In genomic region chr3:137026701-137027100, GRCh38 we compare ENCODE assay signal across 33 cellular contexts.
DNase-seq lines count a peak whose midpoint lies in the region; ATAC-seq and TF ChIP-seq lines count a peak whose summit lies in the region.
"Had no signal": no experiment of that assay in that cellular context is flagged by ENCODE, and none has a peak within 500 bp of the region (broad histone marks: within the 10 kb centered on the region; RNA-seq: fewer than 3 reads in every experiment).

No MANE protein-coding gene starts in this region.

- H3K9me3 Mint-ChIP-seq in type B pancreatic cell, result no peaks in the 10 kb centered on the region
- H3K9me3 Mint-ChIP-seq: CD4-positive, alpha-beta memory T cell; CD4-positive, alpha-beta T cell; CD8-positive, alpha-beta memory T cell; CD8-positive, alpha-beta T cell had no signal

- no peaks in the 10 kb centered on the region for H3K4me1 ChIP-seq in heart left ventricle
- H3K4me1 ChIP-seq: A549, BE2C, BLaER1, Caco-2 had no signal

- H3K4me1 Mint-ChIP-seq in type B pancreatic cell (ENCODE audit: unreplicated experiment), result no peaks in the 10 kb centered on the region
- H3K4me1 Mint-ChIP-seq: B cell; CD4-positive, alpha-beta memory T cell; CD4-positive, CD25-positive, alpha-beta regulatory T cell; CD8-positive, alpha-beta memory T cell had no signal

- peaks cover 25% of the 10 kb centered on the region for H3K27me3 Mint-ChIP-seq in type B pancreatic cell

- TF ChIP-seq POLR2A in heart left ventricle (IDR thresholded peaks at IDR 0.05), result no peak

- DNase-seq in Right ventricle myocardium inferior (ENCODE audit: missing footprints), result no peak
- no peak for DNase-seq in heart left ventricle
- DNase-seq in type B pancreatic cell (ENCODE audit: extremely low spot score, unreplicated experiment), result no peak
- DNase-seq in germinal center (ENCODE audit: low spot score), result no peak
- DNase-seq in HEK293T (ENCODE audit: extremely low spot score), result no peak
- DNase-seq: 8988T; ACHN; AML-193; BE2C; C1 segment of cervical spinal cord; Caco-2; Calu3; CD4-positive, alpha-beta memory T cell; CD4-positive, alpha-beta T cell; CD4-positive, CD25-positive, alpha-beta regulatory T cell; CD8-positive, alpha-beta memory T cell; CD8-positive, alpha-beta T cell; COR-L47; DMS 273 treated with DMSO at 0.1 percent for 48 hours; DMS153; DMS53; DMS79; DMS79 treated with DMSO at 0.1 percent for 48 hours; DND-41; EL had no signal

- no peaks in the 10 kb centered on the region for H3K36me3 ChIP-seq in heart left ventricle
- H3K36me3 ChIP-seq: BE2C; BLaER1; BLaER1 treated with 17β-estradiol and CSF1 and Interleukin-3, amounts not matched to agents 10 nM and 100 nM had no signal

- no peak overlapping the region for H3K4me3 ChIP-seq in heart left ventricle
- H3K4me3 ChIP-seq: A549; BLaER1; BLaER1 treated with 17β-estradiol and CSF1 and Interleukin-3, amounts not matched to agents 10 nM and 100 nM had no signal

- no peak overlapping the region for H3K4me3 Mint-ChIP-seq in type B pancreatic cell
- H3K4me3 Mint-ChIP-seq: B cell; CD14-positive monocyte; CD4-positive, alpha-beta memory T cell; CD4-positive, alpha-beta T cell; CD4-positive, CD25-positive, alpha-beta regulatory T cell; CD8-positive, alpha-beta memory T cell; CD8-positive, alpha-beta T cell had no signal

- CTCF ChIA-PET in HEK293T (lab: Yijun Ruan, JAX), result no interaction called here

- peak overlapping the region; percentile 42 for H3K27ac Mint-ChIP-seq in type B pancreatic cell
- H3K27ac Mint-ChIP-seq: B cell; CD14-positive monocyte; CD4-positive, alpha-beta memory T cell; CD4-positive, alpha-beta T cell; CD4-positive, CD25-positive, alpha-beta regulatory T cell; CD8-positive, alpha-beta memory T cell; CD8-positive, alpha-beta T cell had no signal

- intact Hi-C loops in Right ventricle myocardium inferior (cut with DNase I) (no loop called here), heart left ventricle (cut with DNase I) (no loop called here)

- WGBS in heart left ventricle, 4 donors, result 77 to 94% (median 91%) methylated on average over 3 of the region's 3 CpGs

- no peaks in the 10 kb centered on the region for H3K36me3 Mint-ChIP-seq in type B pancreatic cell
- H3K36me3 Mint-ChIP-seq: CD14-positive monocyte; CD4-positive, alpha-beta memory T cell; CD4-positive, CD25-positive, alpha-beta regulatory T cell; CD8-positive, alpha-beta T cell had no signal

- POLR2A ChIA-PET in HEK293T (lab: Yijun Ruan, JAX), result no interaction called here

- no peaks in the 10 kb centered on the region for H3K9me3 ChIP-seq in heart left ventricle
- H3K9me3 ChIP-seq: A549; BE2C; BLaER1; BLaER1 treated with 17β-estradiol and CSF1 and Interleukin-3, amounts not matched to agents 10 nM and 100 nM; Caco-2 had no signal

- H3K27me3 ChIP-seq in heart left ventricle, result peaks cover 0 to 5% (median 0%) of the 10 kb centered on the region in 9 donors
- H3K27me3 ChIP-seq: BE2C; BLaER1; BLaER1 treated with 17β-estradiol and CSF1 and Interleukin-3, amounts not matched to agents 10 nM and 100 nM had no signal

- no peak overlapping the region for H3K27ac ChIP-seq in heart left ventricle
- H3K27ac ChIP-seq: 22Rv1; A549; BLaER1; BLaER1 treated with 17β-estradiol and CSF1 and Interleukin-3, amounts not matched to agents 10 nM and 100 nM; C4-2B had no signal

- ATAC-seq in Right ventricle myocardium inferior, result peak; percentile 13
- ATAC-seq in heart left ventricle, result no peak
- peak; percentile 71 for ATAC-seq in esophagus mucosa
- ATAC-seq: A549; CD8-positive, alpha-beta T cell had no signal

- TF ChIP-seq CTCF in heart left ventricle (IDR thresholded peaks at IDR 0.05), result no peak
- no peak for TF ChIP-seq CTCF in type B pancreatic cell (conservative IDR thresholded peaks at IDR 0.05)

TF ChIP-seq in HEK293T, 16 proteins besides CTCF, POLR2A, EP300 and RAD21:
- no peak for TF ChIP-seq TARDBP (IDR thresholded peaks at IDR 0.05)
- no peak for TF ChIP-seq FOXM1 (IDR thresholded peaks at IDR 0.05; ENCODE audit: borderline replicate concordance)
- no peak for TF ChIP-seq PKNOX1 (IDR thresholded peaks at IDR 0.05)
- no peak for TF ChIP-seq ARNT (IDR thresholded peaks at IDR 0.05)

Comparison
In these comparisons a context has a peak if more than half of its experiments do, and no peak if none do; other contexts are left out.
1. ATAC-seq: peak in Right ventricle myocardium inferior (single experiment) and esophagus mucosa (single experiment); none in heart left ventricle (0 of 4).